In genomic region chr18:70245941-70246537, GRCh38 we compare ENCODE assay signal across 18 cellular contexts. TPM values are rescaled to one million over a fixed set of nuclear protein-coding genes. Genes with fewer than 3 reads are reported as not detected.
DNase-seq lines count a peak whose midpoint lies in the region; ATAC-seq and TF ChIP-seq lines count a peak whose summit lies in the region.
"Had no signal": no experiment of that assay in that cellular context is flagged by ENCODE, and none has a peak within 500 bp of the region (broad histone marks: within the 10 kb centered on the region; RNA-seq: fewer than 3 reads in every experiment).

No MANE protein-coding gene starts in this region.

- DNase-seq in Right ventricle myocardium superior (no peak), cardiac septum (ENCODE audit: low spot score) (no peak), amniotic epithelial cell (ENCODE audit: low read depth) (peak; percentile 9), medulla oblongata (ENCODE audit: extremely low spot score) (peak; percentile 63), SKM-1 (lab: John Stamatoyannopoulos, UW; ENCODE audit: unreplicated experiment) (no peak), prostate gland (ENCODE audit: low spot score) (no peak)
- DNase-seq: activated naive CD4-positive, alpha-beta T cell; CD4-positive, CD25-positive, alpha-beta regulatory T cell; GOT3; NCI-H2029; NCI-H526; stimulated activated CD4-positive, alpha-beta T cell treated with anti-CD3 and anti-CD28 coated beads, Interleukin-4, amount 100 ng/mL, for 24 hours; T-cell; thyroid gland had no signal

- ATAC-seq in Right ventricle myocardium superior (ENCODE audit: poor library complexity) (peak; percentile 70), GM19463 (IDR thresholded peaks at IDR 0.05; ENCODE audit: unreplicated experiment) (no peak)
- ATAC-seq: T-cell, WTC11 had no signal

- H3K9me3 ChIP-seq in stomach smooth muscle (ENCODE audit: control insufficient read depth in 2 of 2, low read length in 2 of 2) (no peaks in the 10 kb centered on the region), prostate gland (no peaks in the 10 kb centered on the region)
- H3K9me3 ChIP-seq: thyroid gland had no signal

- peak overlapping the region; percentile 1 to 42 for H3K9ac ChIP-seq in stomach smooth muscle (ENCODE audit: low read length in 2 of 2)

- intact Hi-C loops in Right ventricle myocardium superior (cut with DNase I) = no loop called here
- intact Hi-C loops in cardiac septum (cut with DNase I) = no loop called here
- intact Hi-C loops in prostate gland (cut with DNase I) = no loop called here

- no peak for TF ChIP-seq POLR2A in prostate gland (IDR thresholded peaks at IDR 0.05)

- H3K27ac ChIP-seq in stomach smooth muscle (ENCODE audit: low read length) = peak overlapping the region; percentile 50
- no peak overlapping the region for H3K27ac ChIP-seq in prostate gland
- H3K27ac ChIP-seq: 22Rv1, thyroid gland had no signal

- H3K36me3 ChIP-seq in stomach smooth muscle (ENCODE audit: control insufficient read depth in 2 of 2, insufficient read depth in 2 of 2, low read length in 2 of 2) (no peaks in the 10 kb centered on the region), prostate gland (no peaks in the 10 kb centered on the region)
- H3K36me3 ChIP-seq: thyroid gland had no signal

- WGBS in prostate gland = 40% methylated on average over 5 of the region's 5 CpGs

- peak overlapping the region; percentile 44 to 55 for H3K4me3 ChIP-seq in stomach smooth muscle (ENCODE audit: low read length in 2 of 2)
- H3K4me3 ChIP-seq in prostate gland = no peak overlapping the region
- H3K4me3 ChIP-seq: thyroid gland had no signal

- H3K27me3 ChIP-seq in stomach smooth muscle (ENCODE audit: control insufficient read depth in 1 of 2, insufficient read depth in 2 of 2, low read length in 2 of 2) (no peaks in the 10 kb centered on the region), prostate gland (replicated peaks; ENCODE audit: insufficient read depth) (no peaks in the 10 kb centered on the region)
- H3K27me3 ChIP-seq: thyroid gland had no signal

- no peak for TF ChIP-seq CTCF in prostate gland (IDR thresholded peaks at IDR 0.05)

- peaks cover 14% of the 10 kb centered on the region for H3K4me1 ChIP-seq in stomach smooth muscle (ENCODE audit: control insufficient read depth, insufficient read depth, low read length)
- no peaks in the 10 kb centered on the region for H3K4me1 ChIP-seq in prostate gland (replicated peaks)
- H3K4me1 ChIP-seq: thyroid gland had no signal

RNA-seq across cellular contexts. Expression of gene RTTN, which starts 40.6 kb away (rescaled TPM):
- 11.1 TPM for total RNA-seq in Right ventricle myocardium superior
- 12.2 TPM for total RNA-seq in cardiac septum
- total RNA-seq in prostate gland = 10 to 100 TPM in 1 of 2 donors, 1 to 10 TPM in 1; 8.4 to 21.5 TPM

RNA-seq across cellular contexts. Expression of gene SOCS6, which starts 42.8 kb away (rescaled TPM):
- total RNA-seq in Right ventricle myocardium superior (22.4 TPM), cardiac septum (22.8 TPM), prostate gland (10 to 100 TPM; 25.6 to 31.4 TPM)

Comparison
In these comparisons a context has a peak if more than half of its experiments do, and no peak if none do; other contexts are left out.
1. DNase-seq: peak in amniotic epithelial cell (single experiment) and medulla oblongata (single experiment); none in Right ventricle myocardium superior (single experiment), cardiac septum (single experiment), SKM-1 (single experiment) and prostate gland (single experiment).
2. H3K4me3 ChIP-seq: peak in stomach smooth muscle (2 of 2); none in prostate gland (0 of 2).